In genomic region chr6:138785980-138786379, GRCh38 we compare ENCODE assay signal across 16 cellular contexts. TPM values are rescaled to one million over a fixed set of nuclear protein-coding genes. Genes with fewer than 3 reads are reported as not detected.
"Had no signal": no experiment of that assay in that cellular context is flagged by ENCODE, and none has a peak within 500 bp of the region (broad histone marks: within the 10 kb centered on the region; RNA-seq: fewer than 3 reads in every experiment).

No MANE protein-coding gene starts in this region.

- H3K4me3 ChIP-seq: cardiac muscle cell, coronary artery, gastrocnemius medialis, testis had no signal

- DNase-seq: activated CD4-positive, alpha-beta memory T cell treated with anti-CD3 and anti-CD28 coated beads for 36 hours; activated gamma-delta T cell treated with Interleukin-2 at 50 U/mL for 16 hours; activated naive CD8-positive, alpha-beta T cell treated with anti-CD3 and anti-CD28 coated beads for 36 hours; activated T-cell treated with anti-CD3 and anti-CD28 coated beads, Interleukin-2, amount 50 U/mL, for 72 hours; effector CD8-positive, alpha-beta T cell; gastrocnemius medialis; mammary epithelial cell; nephron progenitor cell; stimulated activated CD4-positive, alpha-beta T cell treated with anti-CD3 and anti-CD28 coated beads, Interleukin-4, amount 100 ng/mL, for 1 hour; stimulated activated CD8-positive, alpha-beta memory T cell treated with anti-CD3 and anti-CD28 coated beads, Interleukin-4, amount 100 ng/mL, for 48 hours; T-helper 9 cell; testis had no signal

- ATAC-seq: activated T-cell treated with anti-CD3 and anti-CD28 coated beads, Interleukin-2, amount 50 U/mL, for 72 hours; gastrocnemius medialis had no signal

- H3K27ac ChIP-seq: cardiac muscle cell, coronary artery, gastrocnemius medialis, testis, VCaP had no signal

- H3K9me3 ChIP-seq: gastrocnemius medialis, testis had no signal

- H3K4me1 ChIP-seq: testis had no signal

- H3K27me3 ChIP-seq: cardiac muscle cell, gastrocnemius medialis, testis had no signal

RNA-seq across cellular contexts. Expression of gene ECT2L, which starts 9.9 kb away (rescaled TPM):
- total RNA-seq: activated CD4-positive, alpha-beta memory T cell treated with anti-CD3 and anti-CD28 coated beads for 36 hours; activated naive CD8-positive, alpha-beta T cell treated with anti-CD3 and anti-CD28 coated beads for 36 hours; activated T-cell treated with anti-CD3 and anti-CD28 coated beads, Interleukin-2, amount 50 U/mL, for 72 hours; cardiac muscle cell; gastrocnemius medialis; pulmonary artery endothelial cell had no signal
